In genomic region chr15:26357653-26358052, GRCh38 we compare ENCODE assay signal across 32 cellular contexts.
"Had no signal": no experiment of that assay in that cellular context is flagged by ENCODE, and none has a peak within 500 bp of the region (broad histone marks: within the 10 kb centered on the region; RNA-seq: fewer than 3 reads in every experiment).

No MANE protein-coding gene starts in this region.

- DNase-seq: activated effector memory CD4-positive, alpha-beta T cell treated with anti-CD3 and anti-CD28 coated beads, Interleukin-2, amount 50 U/mL, for 16 hours; activated effector memory CD4-positive, alpha-beta T cell treated with Interleukin-2 at 50 U/mL for 16 hours; activated gamma-delta T cell; activated gamma-delta T cell treated with Interleukin-2 at 50 U/mL for 16 hours; activated naive CD4-positive, alpha-beta T cell; activated naive CD4-positive, alpha-beta T cell treated with anti-CD3 and anti-CD28 coated beads for 36 hours; activated naive CD4-positive, alpha-beta T cell treated with anti-CD3 and anti-CD28 coated beads, Interleukin-2, amount 10 ng/mL, durations not matched to agents 7 days and 5 days; activated naive CD4-positive, alpha-beta T cell treated with anti-CD3 and anti-CD28 coated beads, Interleukin-2, amount 50 U/mL, for 16 hours; activated naive CD4-positive, alpha-beta T cell treated with Interleukin-2 at 50 U/mL for 16 hours; activated naive CD8-positive, alpha-beta T cell treated with anti-CD3 and anti-CD28 coated beads for 36 hours; activated naive CD8-positive, alpha-beta T cell treated with anti-CD3 and anti-CD28 coated beads, Interleukin-2, amount 10 ng/mL, durations not matched to agents 7 days and 5 days; activated naive CD8-positive, alpha-beta T cell treated with anti-CD3 and anti-CD28 coated beads, Interleukin-2, amount 50 U/mL, for 24 hours; activated T-cell treated with anti-CD3 and anti-CD28 coated beads, Interleukin-2, amount 50 U/mL, for 1 hour; activated T-cell treated with anti-CD3 and anti-CD28 coated beads, Interleukin-2, amount 50 U/mL, for 24 hours; activated T-cell treated with anti-CD3 and anti-CD28 coated beads, Interleukin-2, amount 50 U/mL, for 4 hours; activated T-cell treated with anti-CD3 and anti-CD28 coated beads, Interleukin-2, amount 50 U/mL, for 48 hours; activated T-cell treated with anti-CD3 and anti-CD28 coated beads, Interleukin-2, amount 50 U/mL, for 72 hours; adrenal gland; amniotic stem cell; amygdala; anterior cingulate cortex; aorta; body of pancreas; brain microvascular endothelial cell; caudate nucleus; central memory CD4-positive, alpha-beta T cell; cerebellar nuclear complex had no signal

- H3K27me3 ChIP-seq: adrenal gland, ascending aorta, body of pancreas, brain microvascular endothelial cell, breast epithelium, cardiac muscle cell had no signal

- H3K9me3 ChIP-seq: adrenal gland, ascending aorta, body of pancreas, breast epithelium had no signal

- H3K27ac ChIP-seq: adrenal gland, ascending aorta, body of pancreas, brain microvascular endothelial cell, breast epithelium, cardiac muscle cell had no signal

- H3K36me3 ChIP-seq: adrenal gland, ascending aorta, brain microvascular endothelial cell, breast epithelium, cardiac muscle cell had no signal

- ATAC-seq: activated naive CD4-positive, alpha-beta T cell treated with anti-CD3 and anti-CD28 coated beads, Interleukin-2, amount 50 U/mL, for 72 hours; activated naive CD8-positive, alpha-beta T cell treated with anti-CD3 and anti-CD28 coated beads, Interleukin-2, amount 50 U/mL, for 24 hours; activated T-cell treated with anti-CD3 and anti-CD28 coated beads, Interleukin-2, amount 50 U/mL, for 4 hours; activated T-cell treated with anti-CD3 and anti-CD28 coated beads, Interleukin-2, amount 50 U/mL, for 72 hours; activated T-helper 17 cell treated with anti-CD3 and anti-CD28 coated beads, Interleukin-2, amount 50 U/mL, for 72 hours; body of pancreas had no signal

- H3K4me3 ChIP-seq: adrenal gland, ascending aorta, body of pancreas, breast epithelium, cardiac muscle cell had no signal
